In genomic region chr7:100380180-100380579, GRCh38 we compare ENCODE assay signal across 23 cellular contexts. TPM values are rescaled to one million over a fixed set of nuclear protein-coding genes. Genes with fewer than 3 reads are reported as not detected.
DNase-seq lines count a peak whose midpoint lies in the region; ATAC-seq and TF ChIP-seq lines count a peak whose summit lies in the region.
"Had no signal": no experiment of that assay in that cellular context is flagged by ENCODE, and none has a peak within 500 bp of the region (broad histone marks: within the 10 kb centered on the region; RNA-seq: fewer than 3 reads in every experiment).

No MANE protein-coding gene starts in this region.

- TF ChIP-seq CTCF in right atrium auricular region (IDR thresholded peaks at IDR 0.05) (no peak), upper lobe of left lung (IDR thresholded peaks at IDR 0.05) (no peak), breast epithelium (IDR thresholded peaks at IDR 0.05) (no peak)

- intact Hi-C loops in Right ventricle myocardium superior (cut with DNase I) (no loop called here), breast epithelium (cut with DNase I; ENCODE audit: low total_unique reads) (no loop called here)
- intact Hi-C loops in activated CD4-positive, alpha-beta memory T cell treated with anti-CD3 and anti-CD28 coated beads for 36 hours (cut with micrococcal nuclease) = no loop called here

- H3K4me3 Mint-ChIP-seq in activated CD4-positive, alpha-beta memory T cell treated with anti-CD3 and anti-CD28 coated beads for 36 hours = no peak overlapping the region
- H3K4me3 Mint-ChIP-seq: activated B cell treated with CpG ODN at 0.5 μM for 24 hours; activated CD8-positive, alpha-beta T cell treated with anti-CD3 and anti-CD28 coated beads, Interleukin-2, amount 10 ng/mL, durations not matched to agents 7 days and 5 days; activated naive CD4-positive, alpha-beta T cell treated with anti-CD3 and anti-CD28 coated beads for 36 hours; neural progenitor cell had no signal

- CTCF ChIA-PET in activated CD4-positive, alpha-beta memory T cell treated with anti-CD3 and anti-CD28 coated beads for 36 hours (lab: Charles Lee) = no interaction called here

- H3K4me3 ChIP-seq in right atrium auricular region (no peak overlapping the region), upper lobe of left lung (no peak overlapping the region), breast epithelium (no peak overlapping the region)
- H3K4me3 ChIP-seq: A549, mucosa of descending colon, neural progenitor cell had no signal

- 60 to 70% methylated on average over 5 of the region's 5 CpGs for WGBS in upper lobe of left lung, 2 donors

- H3K4me1 ChIP-seq in right atrium auricular region = no peaks in the 10 kb centered on the region
- H3K4me1 ChIP-seq in upper lobe of left lung = peaks cover 0 to 5% (median 0%) of the 10 kb centered on the region in 4 donors
- H3K4me1 ChIP-seq in breast epithelium = no peaks in the 10 kb centered on the region
- H3K4me1 ChIP-seq: A549, neural progenitor cell had no signal

- H3K36me3 Mint-ChIP-seq in activated CD4-positive, alpha-beta memory T cell treated with anti-CD3 and anti-CD28 coated beads for 36 hours = no peaks in the 10 kb centered on the region

- H3K27me3 ChIP-seq in right atrium auricular region (no peaks in the 10 kb centered on the region), upper lobe of left lung (no peaks in the 10 kb centered on the region), breast epithelium (no peaks in the 10 kb centered on the region)
- H3K27me3 ChIP-seq: neural progenitor cell had no signal

- DNase-seq in Right ventricle myocardium superior (no peak), right atrium auricular region (ENCODE audit: low spot score) (no peak), medulla oblongata (ENCODE audit: extremely low spot score) (peak; percentile 74), upper lobe of left lung (no peak), T-helper 1 cell (no peak), breast epithelium (ENCODE audit: low spot score in 2 of 2) (no peak)
- no peak for DNase-seq in activated CD4-positive, alpha-beta memory T cell treated with anti-CD3 and anti-CD28 coated beads for 36 hours
- DNase-seq: activated B cell treated with CpG ODN at 0.5 μM for 24 hours; activated CD8-positive, alpha-beta T cell treated with anti-CD3 and anti-CD28 coated beads, Interleukin-2, amount 10 ng/mL, durations not matched to agents 7 days and 5 days; activated naive CD4-positive, alpha-beta T cell treated with anti-CD3 and anti-CD28 coated beads for 36 hours; activated T-cell treated with anti-CD3 and anti-CD28 coated beads, Interleukin-2, amount 50 U/mL, for 1 hour; cerebellar nuclear complex; HCEC 1CT; Karpas-422; mucosa of descending colon; NCI-H1417 treated with DMSO at 0.1 percent for 48 hours; NCI-H2107; NCI-H524 had no signal

- peaks cover 2% of the 10 kb centered on the region for H3K27me3 Mint-ChIP-seq in activated CD4-positive, alpha-beta memory T cell treated with anti-CD3 and anti-CD28 coated beads for 36 hours
- H3K27me3 Mint-ChIP-seq: activated B cell treated with CpG ODN at 0.5 μM for 24 hours had no signal

- ATAC-seq in Right ventricle myocardium superior (ENCODE audit: poor library complexity) (peak; percentile 40), upper lobe of left lung (ENCODE audit: low FRiP score in 2 of 2) (peak in 1 of 2 donors; percentile 62)
- ATAC-seq: A549; activated CD8-positive, alpha-beta T cell treated with anti-CD3 and anti-CD28 coated beads, Interleukin-2, amount 10 ng/mL, durations not matched to agents 7 days and 5 days; left lobe of liver; mucosa of descending colon had no signal

- peaks cover 2% of the 10 kb centered on the region for H3K4me1 Mint-ChIP-seq in activated CD4-positive, alpha-beta memory T cell treated with anti-CD3 and anti-CD28 coated beads for 36 hours (ENCODE audit: low read depth)
- H3K4me1 Mint-ChIP-seq: neural progenitor cell had no signal

- H3K9me3 ChIP-seq in right atrium auricular region (no peaks in the 10 kb centered on the region), upper lobe of left lung (no peaks in the 10 kb centered on the region), breast epithelium (no peaks in the 10 kb centered on the region)
- H3K9me3 ChIP-seq: A549, mucosa of descending colon had no signal

- TF ChIP-seq EP300 in upper lobe of left lung (IDR thresholded peaks at IDR 0.05) = no peak

- POLR2A ChIA-PET in activated CD4-positive, alpha-beta memory T cell treated with anti-CD3 and anti-CD28 coated beads for 36 hours (lab: Charles Lee) = no interaction called here

- no peaks in the 10 kb centered on the region for H3K9me3 Mint-ChIP-seq in activated CD4-positive, alpha-beta memory T cell treated with anti-CD3 and anti-CD28 coated beads for 36 hours
- H3K9me3 Mint-ChIP-seq: activated B cell treated with CpG ODN at 0.5 μM for 24 hours; activated naive CD4-positive, alpha-beta T cell treated with anti-CD3 and anti-CD28 coated beads for 36 hours; neural progenitor cell had no signal

- H3K27ac ChIP-seq in right atrium auricular region (peak overlapping the region in 1 of 2 donors; percentile 5), cingulate gyrus (ENCODE audit: low read depth, low read length) (peak overlapping the region; percentile 39), upper lobe of left lung (peak overlapping the region; percentile 49 to 73 (median 55)), breast epithelium (no peak overlapping the region)
- H3K27ac ChIP-seq: A549, neural progenitor cell had no signal

- H3K27ac Mint-ChIP-seq in activated CD4-positive, alpha-beta memory T cell treated with anti-CD3 and anti-CD28 coated beads for 36 hours = no peak overlapping the region
- H3K27ac Mint-ChIP-seq: activated B cell treated with CpG ODN at 0.5 μM for 24 hours; activated CD8-positive, alpha-beta T cell treated with anti-CD3 and anti-CD28 coated beads, Interleukin-2, amount 10 ng/mL, durations not matched to agents 7 days and 5 days; activated naive CD4-positive, alpha-beta T cell treated with anti-CD3 and anti-CD28 coated beads for 36 hours; neural progenitor cell had no signal

- H3K36me3 ChIP-seq in right atrium auricular region = no peaks in the 10 kb centered on the region
- no peaks in the 10 kb centered on the region for H3K36me3 ChIP-seq in upper lobe of left lung
- H3K36me3 ChIP-seq in breast epithelium = no peaks in the 10 kb centered on the region
- H3K36me3 ChIP-seq: neural progenitor cell had no signal

- no peak for TF ChIP-seq POLR2A in upper lobe of left lung (IDR thresholded peaks at IDR 0.05)
- no peak for TF ChIP-seq POLR2A in breast epithelium (IDR thresholded peaks at IDR 0.05)

RNA-seq across cellular contexts. Expression of gene PILRA, which starts 6.9 kb away (rescaled TPM):
- total RNA-seq in Right ventricle myocardium superior = 3.6 TPM
- total RNA-seq in right atrium auricular region = 1 to 10 TPM; 2.6 to 6.2 TPM
- 10 to 100 TPM; 15.2 to 52.4 (median 24.2) TPM for total RNA-seq in upper lobe of left lung
- under 1 TPM; 0.31 to 0.76 TPM for total RNA-seq in activated CD4-positive, alpha-beta memory T cell treated with anti-CD3 and anti-CD28 coated beads for 36 hours
- 1 to 10 TPM; 4.3 to 9.9 (median 7.9) TPM for total RNA-seq in breast epithelium
- total RNA-seq: SK-MEL-5 had no signal

RNA-seq across cellular contexts. Expression of gene PILRB, which starts 22.3 kb away (rescaled TPM):
- total RNA-seq in Right ventricle myocardium superior = 8.8 TPM
- 1 to 10 TPM; 9.3 to 9.8 TPM for total RNA-seq in right atrium auricular region
- 100 to 1,000 TPM in 1 of 6 donors, 10 to 100 TPM in 5; 18.4 to 259 (median 39.9) TPM for total RNA-seq in upper lobe of left lung
- 10 to 100 TPM; 27.4 to 30.2 TPM for total RNA-seq in activated CD4-positive, alpha-beta memory T cell treated with anti-CD3 and anti-CD28 coated beads for 36 hours
- total RNA-seq in breast epithelium = 10 to 100 TPM; 33.8 to 100.0 (median 75.4) TPM

RNA-seq across cellular contexts. Expression of gene ZCWPW1, which starts 48.3 kb away (rescaled TPM):
- total RNA-seq in Right ventricle myocardium superior (5.4 TPM), right atrium auricular region (1 to 10 TPM; 2.1 to 8.5 TPM), upper lobe of left lung (1 to 10 TPM; 3.8 to 6.3 (median 5.2) TPM), breast epithelium (10 to 100 TPM in 1 of 3 donors, 1 to 10 TPM in 2; 3.9 to 12.6 (median 8.6) TPM)
- 1 to 10 TPM; 3.9 to 4.0 TPM for total RNA-seq in activated CD4-positive, alpha-beta memory T cell treated with anti-CD3 and anti-CD28 coated beads for 36 hours

RNA-seq across cellular contexts. Expression of gene MEPCE, which starts 49.5 kb away (rescaled TPM):
- total RNA-seq in Right ventricle myocardium superior (22.2 TPM), right atrium auricular region (10 to 100 TPM; 12.6 to 21.9 TPM), upper lobe of left lung (10 to 100 TPM; 19.3 to 45.4 (median 37.9) TPM), breast epithelium (10 to 100 TPM; 26.5 to 41.4 (median 40.6) TPM)
- 10 to 100 TPM; 41.3 to 42.0 TPM for total RNA-seq in activated CD4-positive, alpha-beta memory T cell treated with anti-CD3 and anti-CD28 coated beads for 36 hours

RNA-seq across cellular contexts. Expression of gene PPP1R35, which starts 56.1 kb away (rescaled TPM):
- 10.9 TPM for total RNA-seq in Right ventricle myocardium superior
- 10 to 100 TPM; 18.7 to 20.2 TPM for total RNA-seq in right atrium auricular region
- total RNA-seq in upper lobe of left lung = 10 to 100 TPM; 24.3 to 56.8 (median 30.0) TPM
- 10 to 100 TPM; 76.0 to 76.5 TPM for total RNA-seq in activated CD4-positive, alpha-beta memory T cell treated with anti-CD3 and anti-CD28 coated beads for 36 hours
- 10 to 100 TPM; 14.1 to 42.6 (median 32.6) TPM for total RNA-seq in breast epithelium

Comparison
In these comparisons a context has a peak if more than half of its experiments do, and no peak if none do; other contexts are left out.
1. H3K27ac ChIP-seq: peak in cingulate gyrus (single experiment) and upper lobe of left lung (4 of 4); none in breast epithelium (0 of 2).